8 cellular contexts compared by ENCODE assay signal in the genomic region with DNA sequence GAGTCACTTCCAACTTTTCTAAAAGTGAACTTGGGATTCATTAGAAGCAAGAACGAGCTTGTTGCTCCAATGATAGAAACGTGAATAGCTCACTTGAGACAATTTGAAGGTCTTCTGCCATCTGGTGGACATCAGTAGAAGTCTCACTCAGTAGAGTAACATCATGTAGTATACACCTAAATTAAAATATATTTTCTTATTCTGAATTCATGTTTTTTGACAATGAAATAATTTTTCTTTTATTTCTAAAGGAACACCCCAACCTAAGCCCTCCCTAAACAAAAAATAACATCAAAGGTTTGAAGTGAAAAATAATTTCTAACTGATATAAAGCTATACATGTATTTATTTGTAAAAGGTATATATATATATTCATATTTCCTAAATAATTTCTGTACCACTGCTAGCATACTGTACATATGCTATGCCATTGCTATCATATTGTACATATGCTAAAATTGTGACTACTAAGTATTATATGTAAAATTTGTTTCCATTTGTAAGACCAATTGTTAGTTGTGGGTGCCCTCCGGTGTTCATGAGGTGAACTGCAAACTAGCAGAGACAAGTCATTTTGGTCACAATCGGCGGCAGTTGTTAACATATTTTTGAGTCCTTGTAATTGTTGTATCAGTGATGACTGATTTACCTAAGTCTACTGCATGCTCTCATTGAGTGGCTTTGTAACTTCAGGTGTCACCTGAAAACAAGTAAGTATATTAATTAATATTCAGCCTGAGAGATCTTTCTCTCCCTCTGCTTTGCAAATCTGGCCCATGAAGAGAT.
DNase-seq lines count a peak whose midpoint lies in the region; ATAC-seq, FAIRE-seq and TF ChIP-seq lines count a peak whose summit lies in the region.

No MANE protein-coding gene starts in this region.

- H3K27ac ChIP-seq in gastroesophageal sphincter (no peak overlapping the region), pancreas (no peak overlapping the region)

- ATAC-seq in GM21576 (IDR thresholded peaks at IDR 0.05; ENCODE audit: unreplicated experiment), result peak; percentile 97
- ATAC-seq in gastroesophageal sphincter, result no peak
- peak; percentile 95 to 99 (median 98) for ATAC-seq in pancreas

- H3K4me3 ChIP-seq in gastroesophageal sphincter (no peak overlapping the region), pancreas (no peak overlapping the region)

- WGBS in gastroesophageal sphincter (ENCODE audit: low coverage in 1 of 2), 2 donors, result 9 to 16% methylated on average over 5 of the region's 5 CpGs
- 2 to 9% methylated on average over 5 of the region's 5 CpGs for WGBS in pancreas, 2 donors

- H3K36me3 ChIP-seq in gastroesophageal sphincter (no peaks in the 10 kb centered on the region), pancreas (no peaks in the 10 kb centered on the region)

- TF ChIP-seq POLR2A in gastroesophageal sphincter (IDR thresholded peaks at IDR 0.05), result no peak

- FAIRE-seq in pancreas (lab: Jason Lieb, UNC), result peak; percentile 88

- TF ChIP-seq EP300 in gastroesophageal sphincter (IDR thresholded peaks at IDR 0.05), result no peak

- H3K27me3 ChIP-seq in gastroesophageal sphincter (no peaks in the 10 kb centered on the region), pancreas (no peaks in the 10 kb centered on the region)

- intact Hi-C loops in pancreas (cut with DNase I), result loop anchor here in 1 of 3 donors (10.0 kb wide), 2 partner anchors 250 to 630 kb away; no protein-coding TSS in a partner anchor

- DNase-seq in GM03348 (ENCODE audit: low spot score) (peak; percentile 77), HT-29 (ENCODE audit: low spot score) (peak; percentile 88), NCI-H82 treated with DMSO at 0.1 percent for 48 hours (lab: John Stamatoyannopoulos, UW; ENCODE audit: unreplicated experiment) (peak; percentile 19), pancreas (peak in 5 of 6 donors; percentile 37 to 72 (median 47)), 8988T (no peak)
- peak; percentile 59 to 67 for DNase-seq in activated T-cell treated with anti-CD3 and anti-CD28 coated beads, Interleukin-2, amount 50 U/mL, for 48 hours

- TF ChIP-seq CTCF in gastroesophageal sphincter (IDR thresholded peaks at IDR 0.05) (peak in 3 of 4 experiments; percentile 18 to 49 (median 41)), pancreas (IDR thresholded peaks at IDR 0.05) (peak; percentile 31 to 58 (median 39))

- no peaks in the 10 kb centered on the region for H3K9me3 ChIP-seq in gastroesophageal sphincter
- no peaks in the 10 kb centered on the region for H3K9me3 ChIP-seq in pancreas

- H3K4me1 ChIP-seq in gastroesophageal sphincter, result no peaks in the 10 kb centered on the region
- H3K4me1 ChIP-seq in pancreas, result no peaks in the 10 kb centered on the region
